21 cellular contexts compared by ENCODE assay signal in the genomic region with DNA sequence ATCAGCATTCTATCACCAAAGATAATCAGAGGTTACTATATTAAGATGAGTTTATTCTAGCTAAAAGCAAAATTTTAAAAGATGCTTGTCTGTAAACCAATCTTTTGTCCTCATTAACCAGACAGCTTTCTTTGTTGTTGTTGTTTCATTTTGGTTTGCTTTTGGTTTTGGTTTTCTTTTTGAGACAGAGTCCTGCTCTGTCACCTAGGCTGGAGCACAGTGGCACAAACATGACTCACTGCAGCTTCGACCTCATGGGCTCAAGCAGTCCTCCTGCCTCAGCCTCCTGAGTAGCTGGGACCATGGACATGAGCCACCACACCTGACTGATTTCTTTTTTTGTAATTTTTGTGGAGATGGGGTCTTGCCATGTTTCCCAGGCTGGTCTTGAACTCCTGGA.
DNase-seq lines count a peak whose midpoint lies in the region; ATAC-seq lines count a peak whose summit lies in the region.
"Had no signal": no experiment of that assay in that cellular context is flagged by ENCODE, and none has a peak within 500 bp of the region (broad histone marks: within the 10 kb centered on the region; RNA-seq: fewer than 3 reads in every experiment).

No MANE protein-coding gene starts in this region.

- H3K27ac ChIP-seq in CD4-positive, alpha-beta memory T cell (ENCODE audit: low read depth, low read length): no peak overlapping the region
- H3K27ac ChIP-seq: Peyer's patch, prostate gland had no signal

- no peak overlapping the region for H3K4me3 ChIP-seq in CD4-positive, alpha-beta memory T cell (ENCODE audit: low read length in 2 of 2)
- H3K4me3 ChIP-seq: lung, Peyer's patch, prostate gland had no signal

- H3K9me3 Mint-ChIP-seq in stimulated activated naive CD8-positive, alpha-beta T cell treated with anti-CD3 and anti-CD28 coated beads, Interleukin-15, amount 100 ng/mL, for 72 hours: peaks cover 13 to 15% of the 10 kb centered on the region in 2 donors
- H3K9me3 Mint-ChIP-seq in CD4-positive, alpha-beta memory T cell: peaks cover 2 to 13% (median 10%) of the 10 kb centered on the region in 8 donors

- H3K27ac Mint-ChIP-seq in stimulated activated naive CD8-positive, alpha-beta T cell treated with anti-CD3 and anti-CD28 coated beads, Interleukin-15, amount 100 ng/mL, for 72 hours: no peak overlapping the region
- no peak overlapping the region for H3K27ac Mint-ChIP-seq in CD4-positive, alpha-beta memory T cell
- H3K27ac Mint-ChIP-seq: HFFc6; IgD-negative memory B cell; natural killer cell treated with Interleukin-12 subunit alpha and Interleukin-12 subunit beta and Interleukin-15 and Interleukin-18, amount 100 ng/mL, for 72 hours had no signal

- POLR2A ChIA-PET in CD4-positive, alpha-beta memory T cell (lab: Charles Lee; ENCODE audit: partially characterized antibody): no interaction called here

- DNase-seq in stimulated activated naive CD8-positive, alpha-beta T cell treated with anti-CD3 and anti-CD28 coated beads, Interleukin-15, amount 100 ng/mL, for 72 hours: no peak
- no peak for DNase-seq in stimulated activated naive CD8-positive, alpha-beta T cell treated with anti-CD3 and anti-CD28 coated beads, Interleukin-15, Interleukin-2, amounts not matched to agents 100 U/mL and 50 U/mL, for 24 hours
- DNase-seq in H4 (ENCODE audit: low spot score) (peak; percentile 33), NCI-H187 (lab: John Stamatoyannopoulos, UW) (no peak), SHP77 (lab: John Stamatoyannopoulos, UW) (no peak)
- no peak for DNase-seq in CD4-positive, alpha-beta memory T cell
- DNase-seq: activated CD8-positive, alpha-beta memory T cell treated with anti-CD3 and anti-CD28 coated beads for 24 hours; activated naive CD4-positive, alpha-beta T cell; erythroblast; HFFc6; NCI-H1092 treated with DMSO at 0.1 percent for 48 hours; NCI-H2171; NCI-H748 treated with DMSO at 0.1 percent for 48 hours; Peyer's patch had no signal

- H3K36me3 ChIP-seq in CD4-positive, alpha-beta memory T cell (ENCODE audit: insufficient read depth, low read length): no peaks in the 10 kb centered on the region
- H3K36me3 ChIP-seq: Peyer's patch, prostate gland had no signal

- CTCF ChIA-PET in CD4-positive, alpha-beta memory T cell (lab: Charles Lee; ENCODE audit: partially characterized antibody): no interaction called here

- no peaks in the 10 kb centered on the region for H3K36me3 Mint-ChIP-seq in CD4-positive, alpha-beta memory T cell

- H3K4me3 Mint-ChIP-seq in stimulated activated naive CD8-positive, alpha-beta T cell treated with anti-CD3 and anti-CD28 coated beads, Interleukin-15, amount 100 ng/mL, for 72 hours: no peak overlapping the region
- no peak overlapping the region for H3K4me3 Mint-ChIP-seq in CD4-positive, alpha-beta memory T cell
- H3K4me3 Mint-ChIP-seq: HFFc6; IgD-negative memory B cell; natural killer cell treated with Interleukin-12 subunit alpha and Interleukin-12 subunit beta and Interleukin-15 and Interleukin-18, amount 100 ng/mL, for 72 hours had no signal

- no peaks in the 10 kb centered on the region for H3K9me3 ChIP-seq in CD4-positive, alpha-beta memory T cell (ENCODE audit: control insufficient read depth in 1 of 2, low read length in 2 of 2)
- H3K9me3 ChIP-seq: Peyer's patch, prostate gland had no signal

- H3K27me3 ChIP-seq in CD4-positive, alpha-beta memory T cell (ENCODE audit: insufficient read depth, low read length): no peaks in the 10 kb centered on the region
- H3K27me3 ChIP-seq: Peyer's patch had no signal

- intact Hi-C loops in CD4-positive, alpha-beta memory T cell (cut with micrococcal nuclease): no loop called here

- H3K4me1 ChIP-seq in CD4-positive, alpha-beta memory T cell (ENCODE audit: insufficient read depth, low read length): no peaks in the 10 kb centered on the region
- H3K4me1 ChIP-seq: Peyer's patch, prostate gland had no signal

- H3K27me3 Mint-ChIP-seq in stimulated activated naive CD8-positive, alpha-beta T cell treated with anti-CD3 and anti-CD28 coated beads, Interleukin-15, amount 100 ng/mL, for 72 hours: peaks cover 31% of the 10 kb centered on the region
- peaks cover 4 to 7% of the 10 kb centered on the region in 2 donors for H3K27me3 Mint-ChIP-seq in CD4-positive, alpha-beta memory T cell

- ATAC-seq in stimulated activated naive CD8-positive, alpha-beta T cell treated with anti-CD3 and anti-CD28 coated beads, Interleukin-15, amount 100 ng/mL, for 72 hours: peak; percentile 42
- ATAC-seq in stimulated activated naive CD8-positive, alpha-beta T cell treated with anti-CD3 and anti-CD28 coated beads, Interleukin-15, Interleukin-2, amounts not matched to agents 100 U/mL and 50 U/mL, for 24 hours: no peak
- ATAC-seq in HG03432 (IDR thresholded peaks at IDR 0.05; ENCODE audit: unreplicated experiment): peak; percentile 89
- ATAC-seq in HG02970 (IDR thresholded peaks at IDR 0.05; ENCODE audit: low FRiP score, unreplicated experiment): no peak
- ATAC-seq: SK-N-SH treated with all-trans-retinoic acid at 6 μM for 48 hours had no signal

- no peaks in the 10 kb centered on the region for H3K4me1 Mint-ChIP-seq in stimulated activated naive CD8-positive, alpha-beta T cell treated with anti-CD3 and anti-CD28 coated beads, Interleukin-15, amount 100 ng/mL, for 72 hours
- H3K4me1 Mint-ChIP-seq in CD4-positive, alpha-beta memory T cell: peaks cover 0 to 2% (median under 1%) of the 10 kb centered on the region in 4 donors
- H3K4me1 Mint-ChIP-seq: IgD-negative memory B cell had no signal

Comparison
In these comparisons a context has a peak if more than half of its experiments do, and no peak if none do; other contexts are left out.
1. ATAC-seq: peak in stimulated activated naive CD8-positive, alpha-beta T cell treated with anti-CD3 and anti-CD28 coated beads, Interleukin-15, amount 100 ng/mL, for 72 hours (single experiment) and HG03432 (single experiment); none in stimulated activated naive CD8-positive, alpha-beta T cell treated with anti-CD3 and anti-CD28 coated beads, Interleukin-15, Interleukin-2, amounts not matched to agents 100 U/mL and 50 U/mL, for 24 hours (single experiment) and HG02970 (single experiment).